In genomic region chr6:31837612-31838553, GRCh38 we compare ENCODE assay signal across 1 cellular context.
TF ChIP-seq lines count a peak whose summit lies in the region.

No MANE protein-coding gene starts in this region.

TF ChIP-seq in K562, 482 proteins besides CTCF, POLR2A, EP300 and RAD21 (continued from another document and continues in another):
- TF ChIP-seq STAT6 (CRISPR knock-in tag; IDR thresholded peaks at IDR 0.05) (peak; percentile 58; the same call in 1 of the 2 replicates), BRD4 (IDR thresholded peaks at IDR 0.05) (no peak), MCM7 (IDR thresholded peaks at IDR 0.05) (no peak), THRB (CRISPR knock-in tag; conservative IDR thresholded peaks at IDR 0.05) (no peak), ZNF584 (CRISPR knock-in tag; IDR thresholded peaks at IDR 0.05; ENCODE audit: low read depth) (no peak), NR2C1 (IDR thresholded peaks at IDR 0.05) (no peak), NR2C1 (tag; IDR thresholded peaks at IDR 0.05) (no peak), CAMTA2 (CRISPR knock-in tag; conservative IDR thresholded peaks at IDR 0.05) (0 out of 2 replicates have a peak, but pooled peaks have one; percentile 70), MYC (IDR thresholded peaks at IDR 0.05; ENCODE audit: low read depth, low read length) (no peak), MYC (CRISPR knock-in tag; IDR thresholded peaks at IDR 0.05; ENCODE audit: borderline replicate concordance, low read depth) (peak; percentile 69; the same call in 1 of the 2 replicates), ETV6 (IDR thresholded peaks at IDR 0.05; ENCODE audit: borderline replicate concordance in 1 of 2, low read depth in 2 of 2, low read length in 1 of 2) (no peak), ETV6 (CRISPR knock-in tag; IDR thresholded peaks at IDR 0.05; ENCODE audit: borderline replicate concordance) (peak; percentile 39; the same call in 1 of the 2 replicates), MBD1 (CRISPR knock-in tag; IDR thresholded peaks at IDR 0.05) (no peak), NR0B1 (IDR thresholded peaks at IDR 0.05; ENCODE audit: partially characterized antibody) (no peak), ZNF263 (CRISPR knock-in tag; IDR thresholded peaks at IDR 0.05; ENCODE audit: borderline replicate concordance) (0 out of 2 replicates have a peak, but pooled peaks have one; percentile 18), FOXJ3 (CRISPR knock-in tag; IDR thresholded peaks at IDR 0.05) (no peak), MXD1 (CRISPR knock-in tag; IDR thresholded peaks at IDR 0.05; ENCODE audit: borderline replicate concordance, poor library complexity, severe bottlenecking) (peak; percentile 5), PHTF2 (CRISPR knock-in tag; IDR thresholded peaks at IDR 0.05) (no peak), NEUROD1 (IDR thresholded peaks at IDR 0.05; ENCODE audit: borderline replicate concordance, low read depth, low read length, partially characterized antibody) (peak; percentile 10), GABPA (tag; conservative IDR thresholded peaks at IDR 0.05; ENCODE audit: low read depth) (no peak), ZNF785 (CRISPR knock-in tag; IDR thresholded peaks at IDR 0.05) (no peak), ZNF507 (tag; conservative IDR thresholded peaks at IDR 0.05) (no peak), RFX1 (IDR thresholded peaks at IDR 0.05) (no peak), POLR2B (IDR thresholded peaks at IDR 0.05; ENCODE audit: low read depth, partially characterized antibody) (peak; percentile 20), CEBPG (CRISPR knock-in tag; IDR thresholded peaks at IDR 0.05) (peak; percentile 51), CEBPG (tag; conservative IDR thresholded peaks at IDR 0.05 in 1 of 2, IDR thresholded peaks at IDR 0.05 in 1 of 2) (no peak), STAG1 (CRISPR knock-in tag; IDR thresholded peaks at IDR 0.05; ENCODE audit: borderline replicate concordance) (0 out of 2 replicates have a peak, but pooled peaks have one; percentile 7), BRF2 (IDR thresholded peaks at IDR 0.05; ENCODE audit: borderline replicate concordance, insufficient read depth, insufficient read length) (no peak), PBX2 (CRISPR knock-in tag; IDR thresholded peaks at IDR 0.05; ENCODE audit: low read depth) (no peak), PBX2 (tag; conservative IDR thresholded peaks at IDR 0.05; ENCODE audit: low read depth) (no peak), BMI1 (IDR thresholded peaks at IDR 0.05; ENCODE audit: low read length) (no peak), ILK (tag; IDR thresholded peaks at IDR 0.05; ENCODE audit: borderline replicate concordance, low read depth) (no peak), ZBTB43 (CRISPR knock-in tag; IDR thresholded peaks at IDR 0.05) (0 out of 2 replicates have a peak, but pooled peaks have one; percentile 9), MCM5 (IDR thresholded peaks at IDR 0.05; ENCODE audit: low read depth) (no peak), ZBTB26 (CRISPR knock-in tag; IDR thresholded peaks at IDR 0.05) (no peak), PHB2 (IDR thresholded peaks at IDR 0.05; ENCODE audit: low read depth) (no peak), SMARCC2 (IDR thresholded peaks at IDR 0.05; ENCODE audit: low read depth) (no peak), ZNF398 (CRISPR knock-in tag; IDR thresholded peaks at IDR 0.05) (no peak), ZNF695 (CRISPR knock-in tag; IDR thresholded peaks at IDR 0.05) (no peak), FUS (optimal IDR thresholded peaks at IDR 0.05; ENCODE audit: low read depth, low read length) (no peak), KHSRP (IDR thresholded peaks at IDR 0.05) (0 out of 2 replicates have a peak, but pooled peaks have one; percentile 15), POLR2AphosphoS2 (IDR thresholded peaks at IDR 0.05; ENCODE audit: low read length) (no peak), MEF2D (tag; conservative IDR thresholded peaks at IDR 0.05; ENCODE audit: low read depth) (no peak), ELF4 (CRISPR knock-in tag; IDR thresholded peaks at IDR 0.05) (no peak), IRF2 (CRISPR knock-in tag; IDR thresholded peaks at IDR 0.05) (no peak), SRSF3 (IDR thresholded peaks at IDR 0.05; ENCODE audit: insufficient read depth, low read length) (no peak), PHB (CRISPR knock-in tag; IDR thresholded peaks at IDR 0.05) (no peak), CREB1 (IDR thresholded peaks at IDR 0.05) (no peak), CREB1 (CRISPR knock-in tag; IDR thresholded peaks at IDR 0.05) (0 out of 2 replicates have a peak, but pooled peaks have one; percentile 18), ZBTB1 (CRISPR knock-in tag; IDR thresholded peaks at IDR 0.05; ENCODE audit: borderline replicate concordance, low read depth) (peak; percentile 63; the same call in 1 of the 2 replicates), MTA1 (IDR thresholded peaks at IDR 0.05; ENCODE audit: borderline replicate concordance) (no peak), KLF13 (tag; IDR thresholded peaks at IDR 0.05; ENCODE audit: borderline replicate concordance, low read depth) (no peak), NFE2L1 (tag; IDR thresholded peaks at IDR 0.05; ENCODE audit: borderline replicate concordance, low read depth) (no peak), TAF9B (IDR thresholded peaks at IDR 0.05; ENCODE audit: partially characterized antibody) (no peak), NR2F6 (CRISPR knock-in tag; IDR thresholded peaks at IDR 0.05) (no peak), POLR2AphosphoS5 (IDR thresholded peaks at IDR 0.05; ENCODE audit: control insufficient read depth, insufficient read depth, low read depth, low read length) (0 out of 2 replicates have a peak, but pooled peaks have one; percentile 8), TCFL5 (CRISPR knock-in tag; conservative IDR thresholded peaks at IDR 0.05) (no peak), ZZZ3 (IDR thresholded peaks at IDR 0.05) (no peak)
